In genomic region chr10:87817873-87818504, GRCh38 we compare ENCODE assay signal across 8 cellular contexts. TPM values are rescaled to one million over a fixed set of nuclear protein-coding genes. Genes with fewer than 3 reads are reported as not detected.
A peak's percentile ranks its signal among the peaks of the same experiment; 100 is the strongest.
DNase-seq lines count a peak whose midpoint lies in the region; FAIRE-seq and TF ChIP-seq lines count a peak whose summit lies in the region.

A gene with protein sequence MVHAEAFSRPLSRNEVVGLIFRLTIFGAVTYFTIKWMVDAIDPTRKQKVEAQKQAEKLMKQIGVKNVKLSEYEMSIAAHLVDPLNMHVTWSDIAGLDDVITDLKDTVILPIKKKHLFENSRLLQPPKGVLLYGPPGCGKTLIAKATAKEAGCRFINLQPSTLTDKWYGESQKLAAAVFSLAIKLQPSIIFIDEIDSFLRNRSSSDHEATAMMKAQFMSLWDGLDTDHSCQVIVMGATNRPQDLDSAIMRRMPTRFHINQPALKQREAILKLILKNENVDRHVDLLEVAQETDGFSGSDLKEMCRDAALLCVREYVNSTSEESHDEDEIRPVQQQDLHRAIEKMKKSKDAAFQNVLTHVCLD (minus strand): TSS chr10:87818226. CDS start chr10:87814599, 3,627 bp downstream.

- FAIRE-seq in frontal cortex (lab: Jason Lieb, UNC) = no peak

- H3K27ac ChIP-seq in SJCRH30 (peak within 1 kb of the TSS; percentile 86), neutrophil (peak within 1 kb of the TSS; percentile 81)

- peaks cover 12% of the 10 kb centered on the region; the same call in 1 of the 2 replicates for H3K4me1 ChIP-seq in ES-I3 (ENCODE audit: insufficient read depth, low read length)
- H3K4me1 ChIP-seq in SJCRH30 = peaks cover 4% of the 10 kb centered on the region; the same call in 1 of the 2 replicates
- peaks cover 20 to 21% of the 10 kb centered on the region in 2 experiments for H3K4me1 ChIP-seq in neutrophil (ENCODE audit: control insufficient read depth in 1 of 2, insufficient read depth in 1 of 2, low read depth in 1 of 2, low read length in 1 of 2)

- peak; percentile 90 for DNase-seq in H7
- peak; percentile 86 for DNase-seq in M059J (ENCODE audit: low read depth)
- DNase-seq in SJCRH30 = peak; percentile 82
- DNase-seq in activated naive CD4-positive, alpha-beta T cell (lab: John Stamatoyannopoulos, UW) = peak; percentile 67 to 84 (median 72)
- peak; percentile 55 to 75 for DNase-seq in frontal cortex (ENCODE audit: low spot score in 2 of 2)
- DNase-seq in superior temporal gyrus (ENCODE audit: extremely low spot score) = peak; percentile 86

- H3K36me3 ChIP-seq in ES-I3 (ENCODE audit: insufficient read depth, low read length) (no peaks in the 10 kb centered on the region), H7 (replicated peaks; ENCODE audit: control insufficient read depth, insufficient read depth, low read length) (no peaks in the 10 kb centered on the region), SJCRH30 (peaks cover 3% of the 10 kb centered on the region; the same call in 1 of the 2 replicates), neutrophil (no peaks in the 10 kb centered on the region)

- TF ChIP-seq CTCF in neutrophil (IDR thresholded peaks at IDR 0.05) = no peak

- no peaks in the 10 kb centered on the region for H3K27me3 ChIP-seq in H7 (ENCODE audit: control insufficient read depth, insufficient read depth, low read length)
- H3K27me3 ChIP-seq in SJCRH30 = no peaks in the 10 kb centered on the region
- H3K27me3 ChIP-seq in neutrophil = no peaks in the 10 kb centered on the region

- H3K9me3 ChIP-seq in ES-I3 (ENCODE audit: control insufficient read depth, insufficient read depth, low read length) (no peaks in the 10 kb centered on the region), SJCRH30 (replicated peaks) (no peaks in the 10 kb centered on the region), neutrophil (no peaks in the 10 kb centered on the region)

- peak within 1 kb of the TSS; percentile 71 for H3K4me3 ChIP-seq in H7 (ENCODE audit: insufficient read depth, low read depth, low read length)
- peak within 1 kb of the TSS; percentile 73 for H3K4me3 ChIP-seq in SJCRH30
- peak within 1 kb of the TSS; percentile 80 to 93 for H3K4me3 ChIP-seq in neutrophil (ENCODE audit: low read depth in 1 of 2, low read length in 1 of 2)

- H3K9ac ChIP-seq in ES-I3 (ENCODE audit: low read depth, low read length) = peak within 1 kb of the TSS; percentile 85

RNA-seq across cellular contexts. Expression of the gene that starts here (rescaled TPM):
- 37.5 and 47.2 TPM in 2 replicates for total RNA-seq in H7 (2014; rRNA removed; shearing (Covaris generic))
- 21.4 and 40.7 TPM in 2 replicates for total RNA-seq in M059J (2014; rRNA removed; shearing (Covaris generic))
- total RNA-seq in SJCRH30 (2014; rRNA removed; shearing (Covaris generic)) = 26.3 and 28.2 TPM in 2 replicates
- total RNA-seq in frontal cortex = 85.6 TPM

Comparison
In these comparisons a context has a peak if more than half of its experiments do, and no peak if none do; other contexts are left out.
1. Peak in every context shown above with its lines: DNase-seq, H3K4me3 ChIP-seq and H3K27ac ChIP-seq.